ENCODE assay signal across 1 cellular context in the genomic region with DNA sequence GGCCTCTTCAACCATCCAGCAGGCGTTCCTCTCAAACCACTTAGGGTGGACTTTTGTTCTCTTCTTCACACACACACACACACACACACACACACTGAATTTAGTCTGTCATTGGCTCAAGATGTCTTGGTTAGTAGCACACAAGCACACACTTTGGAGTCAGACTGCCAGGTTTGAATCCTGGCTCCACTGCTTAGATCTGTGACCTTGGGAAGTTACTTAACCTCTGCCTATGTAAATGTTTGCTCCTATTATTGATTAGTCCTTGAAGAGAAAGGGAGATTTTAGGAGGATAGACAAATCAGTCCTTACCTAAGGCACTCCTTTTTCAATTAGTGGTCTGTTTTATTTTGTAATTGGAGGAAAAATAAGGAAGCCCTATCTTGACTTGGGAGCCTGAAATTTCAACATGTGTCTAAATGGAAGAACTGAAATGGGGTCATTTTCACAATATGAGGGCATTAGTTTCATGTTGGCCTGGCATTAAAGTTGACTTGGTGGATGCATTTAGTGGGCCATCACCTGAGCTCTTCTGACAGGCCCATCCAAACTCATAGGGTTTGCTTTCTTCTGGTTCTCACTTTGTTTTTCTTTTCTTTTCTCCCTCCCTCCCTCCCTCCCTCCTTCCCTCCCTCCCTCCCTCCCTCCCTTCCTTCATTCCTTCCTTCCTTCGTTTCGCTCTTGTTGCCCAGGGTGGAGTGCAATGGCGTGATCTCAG.
TF ChIP-seq lines count a peak whose summit lies in the region.

No MANE protein-coding gene starts in this region.

TF ChIP-seq in HepG2, 621 proteins besides CTCF, POLR2A, EP300 and RAD21 (continued from another document and continues in another):
- TF ChIP-seq, protein P1, sequence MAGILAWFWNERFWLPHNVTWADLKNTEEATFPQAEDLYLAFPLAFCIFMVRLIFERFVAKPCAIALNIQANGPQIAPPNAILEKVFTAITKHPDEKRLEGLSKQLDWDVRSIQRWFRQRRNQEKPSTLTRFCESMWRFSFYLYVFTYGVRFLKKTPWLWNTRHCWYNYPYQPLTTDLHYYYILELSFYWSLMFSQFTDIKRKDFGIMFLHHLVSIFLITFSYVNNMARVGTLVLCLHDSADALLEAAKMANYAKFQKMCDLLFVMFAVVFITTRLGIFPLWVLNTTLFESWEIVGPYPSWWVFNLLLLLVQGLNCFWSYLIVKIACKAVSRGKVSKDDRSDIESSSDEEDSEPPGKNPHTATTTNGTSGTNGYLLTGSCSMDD (CRISPR knock-in tag; IDR thresholded peaks at IDR 0.05), result no peak
- TF ChIP-seq, protein P2, sequence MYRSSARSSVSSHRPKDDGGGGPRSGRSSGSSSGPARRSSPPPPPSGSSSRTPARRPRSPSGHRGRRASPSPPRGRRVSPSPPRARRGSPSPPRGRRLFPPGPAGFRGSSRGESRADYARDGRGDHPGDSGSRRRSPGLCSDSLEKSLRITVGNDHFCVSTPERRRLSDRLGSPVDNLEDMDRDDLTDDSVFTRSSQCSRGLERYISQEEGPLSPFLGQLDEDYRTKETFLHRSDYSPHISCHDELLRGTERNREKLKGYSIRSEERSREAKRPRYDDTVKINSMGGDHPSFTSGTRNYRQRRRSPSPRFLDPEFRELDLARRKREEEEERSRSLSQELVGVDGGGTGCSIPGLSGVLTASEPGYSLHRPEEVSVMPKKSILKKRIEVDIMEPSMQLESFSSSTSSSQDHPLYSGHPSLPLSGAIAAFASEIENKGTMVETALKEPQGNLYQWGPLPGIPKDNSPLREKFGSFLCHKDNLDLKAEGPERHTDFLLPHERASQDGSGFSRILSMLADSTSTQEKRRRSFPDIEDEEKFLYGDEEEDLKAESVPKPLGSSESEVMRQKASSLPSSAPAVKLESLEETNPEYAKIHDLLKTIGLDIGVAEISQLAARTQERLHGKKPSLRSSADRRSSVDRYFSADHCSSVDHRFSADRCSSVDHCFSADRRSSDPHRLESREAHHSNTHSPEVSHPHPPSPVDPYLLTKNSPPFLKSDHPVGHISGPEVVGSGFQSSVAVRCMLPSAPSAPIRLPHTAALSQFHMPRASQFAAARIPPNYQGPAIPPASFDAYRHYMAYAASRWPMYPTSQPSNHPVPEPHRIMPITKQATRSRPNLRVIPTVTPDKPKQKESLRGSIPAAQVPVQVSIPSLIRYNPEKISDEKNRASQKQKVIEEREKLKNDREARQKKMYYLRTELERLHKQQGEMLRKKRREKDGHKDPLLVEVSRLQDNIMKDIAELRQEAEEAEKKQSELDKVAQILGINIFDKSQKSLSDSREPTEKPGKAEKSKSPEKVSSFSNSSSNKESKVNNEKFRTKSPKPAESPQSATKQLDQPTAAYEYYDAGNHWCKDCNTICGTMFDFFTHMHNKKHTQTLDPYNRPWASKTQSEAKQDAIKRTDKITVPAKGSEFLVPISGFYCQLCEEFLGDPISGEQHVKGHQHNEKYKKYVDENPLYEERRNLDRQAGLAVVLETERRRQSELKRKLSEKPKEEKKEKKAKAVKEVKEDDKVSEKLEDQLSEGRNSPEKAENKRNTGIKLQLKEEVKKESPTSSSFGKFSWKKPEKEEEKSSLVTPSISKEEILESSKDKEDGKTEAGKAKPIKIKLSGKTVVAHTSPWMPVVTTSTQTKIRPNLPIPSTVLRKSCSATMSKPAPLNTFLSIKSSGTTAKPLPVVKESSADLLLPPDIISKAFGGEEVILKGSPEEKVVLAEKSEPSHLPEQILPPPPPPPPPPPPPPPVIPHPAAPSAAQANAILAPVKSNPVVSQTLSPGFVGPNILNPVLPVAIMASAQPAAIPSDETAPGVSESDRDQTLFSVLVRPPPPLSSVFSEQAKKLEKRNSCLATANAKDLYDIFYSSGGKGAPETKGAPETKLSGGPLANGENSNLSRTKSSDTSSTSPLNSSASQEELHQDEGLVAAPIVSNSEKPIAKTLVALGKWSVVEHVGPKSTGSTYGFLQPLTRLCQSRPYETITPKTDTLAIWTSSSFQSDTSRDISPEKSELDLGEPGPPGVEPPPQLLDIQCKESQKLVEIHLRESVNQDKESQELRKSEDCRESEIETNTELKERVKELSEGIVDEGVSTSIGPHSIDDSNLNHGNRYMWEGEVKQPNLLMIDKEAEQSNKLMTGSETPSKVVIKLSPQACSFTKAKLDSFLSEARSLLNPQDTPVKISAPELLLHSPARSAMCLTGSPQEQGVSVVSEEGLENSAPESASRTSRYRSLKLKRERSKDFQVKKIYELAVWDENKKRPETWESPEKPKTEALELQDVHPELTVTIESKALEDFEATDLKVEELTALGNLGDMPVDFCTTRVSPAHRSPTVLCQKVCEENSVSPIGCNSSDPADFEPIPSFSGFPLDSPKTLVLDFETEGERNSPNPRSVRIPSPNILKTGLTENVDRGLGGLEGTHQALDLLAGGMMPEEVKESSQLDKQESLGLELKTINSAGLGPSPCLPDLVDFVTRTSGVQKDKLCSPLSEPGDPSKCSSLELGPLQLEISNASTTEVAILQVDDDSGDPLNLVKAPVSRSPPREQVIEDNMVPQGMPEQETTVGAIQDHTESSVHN (CRISPR knock-in tag; IDR thresholded peaks at IDR 0.05), result no peak
- TF ChIP-seq, protein P3, sequence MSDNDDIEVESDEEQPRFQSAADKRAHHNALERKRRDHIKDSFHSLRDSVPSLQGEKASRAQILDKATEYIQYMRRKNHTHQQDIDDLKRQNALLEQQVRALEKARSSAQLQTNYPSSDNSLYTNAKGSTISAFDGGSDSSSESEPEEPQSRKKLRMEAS (IDR thresholded peaks at IDR 0.05), result no peak
- TF ChIP-seq FOXA3 (CRISPR knock-in tag; IDR thresholded peaks at IDR 0.05) (peak; percentile 73), SOX6 (IDR thresholded peaks at IDR 0.05) (no peak), SOX6 (CRISPR knock-in tag; IDR thresholded peaks at IDR 0.05) (peak; percentile 59), TCF12 (IDR thresholded peaks at IDR 0.05) (no peak), TCF12 (CRISPR knock-in tag; IDR thresholded peaks at IDR 0.05) (no peak), MYC (CRISPR knock-in tag; IDR thresholded peaks at IDR 0.05; ENCODE audit: borderline replicate concordance) (no peak), ONECUT2 (CRISPR knock-in tag; IDR thresholded peaks at IDR 0.05) (peak; percentile 94), FOXC1 (CRISPR knock-in tag; IDR thresholded peaks at IDR 0.05; ENCODE audit: borderline replicate concordance) (no peak), HNRNPK (IDR thresholded peaks at IDR 0.05; ENCODE audit: low read depth, low read length, poor library complexity, severe bottlenecking) (peak; percentile 96), MBD4 (IDR thresholded peaks at IDR 0.05; ENCODE audit: borderline replicate concordance, low read length) (no peak), STAG1 (CRISPR knock-in tag; IDR thresholded peaks at IDR 0.05) (no peak), PRPF4 (IDR thresholded peaks at IDR 0.05; ENCODE audit: low read depth, low read length, poor library complexity, severe bottlenecking) (no peak), IKZF1 (IDR thresholded peaks at IDR 0.05) (no peak), RXRB (CRISPR knock-in tag; IDR thresholded peaks at IDR 0.05; ENCODE audit: borderline replicate concordance) (peak; percentile 23; the same call in 1 of the 2 replicates), ZNF383 (CRISPR knock-in tag; IDR thresholded peaks at IDR 0.05; ENCODE audit: borderline replicate concordance) (no peak), ZC3H4 (CRISPR knock-in tag; IDR thresholded peaks at IDR 0.05; ENCODE audit: borderline replicate concordance) (no peak), ZNF670 (CRISPR knock-in tag; IDR thresholded peaks at IDR 0.05; ENCODE audit: borderline replicate concordance) (0 out of 2 replicates have a peak, but pooled peaks have one; percentile 9), RFXAP (CRISPR knock-in tag; IDR thresholded peaks at IDR 0.05; ENCODE audit: borderline replicate concordance) (no peak), ZNF12 (CRISPR knock-in tag; IDR thresholded peaks at IDR 0.05) (no peak), ADNP (CRISPR knock-in tag; IDR thresholded peaks at IDR 0.05) (no peak), ZNF34 (CRISPR knock-in tag; IDR thresholded peaks at IDR 0.05; ENCODE audit: borderline replicate concordance) (no peak), ZFP62 (CRISPR knock-in tag; IDR thresholded peaks at IDR 0.05) (no peak), ZNF343 (CRISPR knock-in tag; IDR thresholded peaks at IDR 0.05) (no peak)
- TF ChIP-seq, protein P4, sequence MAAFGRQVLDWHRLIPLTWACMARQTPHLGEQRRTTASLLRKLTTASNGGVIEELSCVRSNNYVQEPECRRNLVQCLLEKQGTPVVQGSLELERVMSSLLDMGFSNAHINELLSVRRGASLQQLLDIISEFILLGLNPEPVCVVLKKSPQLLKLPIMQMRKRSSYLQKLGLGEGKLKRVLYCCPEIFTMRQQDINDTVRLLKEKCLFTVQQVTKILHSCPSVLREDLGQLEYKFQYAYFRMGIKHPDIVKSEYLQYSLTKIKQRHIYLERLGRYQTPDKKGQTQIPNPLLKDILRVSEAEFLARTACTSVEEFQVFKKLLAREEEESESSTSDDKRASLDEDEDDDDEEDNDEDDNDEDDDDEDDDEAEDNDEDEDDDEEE (CRISPR knock-in tag; IDR thresholded peaks at IDR 0.05), result 0 out of 2 replicates have a peak, but pooled peaks have one; percentile 36
- TF ChIP-seq, protein P5, sequence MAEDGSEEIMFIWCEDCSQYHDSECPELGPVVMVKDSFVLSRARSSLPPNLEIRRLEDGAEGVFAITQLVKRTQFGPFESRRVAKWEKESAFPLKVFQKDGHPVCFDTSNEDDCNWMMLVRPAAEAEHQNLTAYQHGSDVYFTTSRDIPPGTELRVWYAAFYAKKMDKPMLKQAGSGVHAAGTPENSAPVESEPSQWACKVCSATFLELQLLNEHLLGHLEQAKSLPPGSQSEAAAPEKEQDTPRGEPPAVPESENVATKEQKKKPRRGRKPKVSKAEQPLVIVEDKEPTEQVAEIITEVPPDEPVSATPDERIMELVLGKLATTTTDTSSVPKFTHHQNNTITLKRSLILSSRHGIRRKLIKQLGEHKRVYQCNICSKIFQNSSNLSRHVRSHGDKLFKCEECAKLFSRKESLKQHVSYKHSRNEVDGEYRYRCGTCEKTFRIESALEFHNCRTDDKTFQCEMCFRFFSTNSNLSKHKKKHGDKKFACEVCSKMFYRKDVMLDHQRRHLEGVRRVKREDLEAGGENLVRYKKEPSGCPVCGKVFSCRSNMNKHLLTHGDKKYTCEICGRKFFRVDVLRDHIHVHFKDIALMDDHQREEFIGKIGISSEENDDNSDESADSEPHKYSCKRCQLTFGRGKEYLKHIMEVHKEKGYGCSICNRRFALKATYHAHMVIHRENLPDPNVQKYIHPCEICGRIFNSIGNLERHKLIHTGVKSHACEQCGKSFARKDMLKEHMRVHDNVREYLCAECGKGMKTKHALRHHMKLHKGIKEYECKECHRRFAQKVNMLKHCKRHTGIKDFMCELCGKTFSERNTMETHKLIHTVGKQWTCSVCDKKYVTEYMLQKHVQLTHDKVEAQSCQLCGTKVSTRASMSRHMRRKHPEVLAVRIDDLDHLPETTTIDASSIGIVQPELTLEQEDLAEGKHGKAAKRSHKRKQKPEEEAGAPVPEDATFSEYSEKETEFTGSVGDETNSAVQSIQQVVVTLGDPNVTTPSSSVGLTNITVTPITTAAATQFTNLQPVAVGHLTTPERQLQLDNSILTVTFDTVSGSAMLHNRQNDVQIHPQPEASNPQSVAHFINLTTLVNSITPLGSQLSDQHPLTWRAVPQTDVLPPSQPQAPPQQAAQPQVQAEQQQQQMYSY (CRISPR knock-in tag; IDR thresholded peaks at IDR 0.05), result peak; percentile 45
- TF ChIP-seq, protein P6, sequence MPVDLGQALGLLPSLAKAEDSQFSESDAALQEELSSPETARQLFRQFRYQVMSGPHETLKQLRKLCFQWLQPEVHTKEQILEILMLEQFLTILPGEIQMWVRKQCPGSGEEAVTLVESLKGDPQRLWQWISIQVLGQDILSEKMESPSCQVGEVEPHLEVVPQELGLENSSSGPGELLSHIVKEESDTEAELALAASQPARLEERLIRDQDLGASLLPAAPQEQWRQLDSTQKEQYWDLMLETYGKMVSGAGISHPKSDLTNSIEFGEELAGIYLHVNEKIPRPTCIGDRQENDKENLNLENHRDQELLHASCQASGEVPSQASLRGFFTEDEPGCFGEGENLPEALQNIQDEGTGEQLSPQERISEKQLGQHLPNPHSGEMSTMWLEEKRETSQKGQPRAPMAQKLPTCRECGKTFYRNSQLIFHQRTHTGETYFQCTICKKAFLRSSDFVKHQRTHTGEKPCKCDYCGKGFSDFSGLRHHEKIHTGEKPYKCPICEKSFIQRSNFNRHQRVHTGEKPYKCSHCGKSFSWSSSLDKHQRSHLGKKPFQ (CRISPR knock-in tag; IDR thresholded peaks at IDR 0.05; ENCODE audit: insufficient replicate concordance), result no peak
- TF ChIP-seq, protein P7, sequence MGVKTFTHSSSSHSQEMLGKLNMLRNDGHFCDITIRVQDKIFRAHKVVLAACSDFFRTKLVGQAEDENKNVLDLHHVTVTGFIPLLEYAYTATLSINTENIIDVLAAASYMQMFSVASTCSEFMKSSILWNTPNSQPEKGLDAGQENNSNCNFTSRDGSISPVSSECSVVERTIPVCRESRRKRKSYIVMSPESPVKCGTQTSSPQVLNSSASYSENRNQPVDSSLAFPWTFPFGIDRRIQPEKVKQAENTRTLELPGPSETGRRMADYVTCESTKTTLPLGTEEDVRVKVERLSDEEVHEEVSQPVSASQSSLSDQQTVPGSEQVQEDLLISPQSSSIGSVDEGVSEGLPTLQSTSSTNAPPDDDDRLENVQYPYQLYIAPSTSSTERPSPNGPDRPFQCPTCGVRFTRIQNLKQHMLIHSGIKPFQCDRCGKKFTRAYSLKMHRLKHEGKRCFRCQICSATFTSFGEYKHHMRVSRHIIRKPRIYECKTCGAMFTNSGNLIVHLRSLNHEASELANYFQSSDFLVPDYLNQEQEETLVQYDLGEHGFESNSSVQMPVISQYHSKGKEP (CRISPR knock-in tag; IDR thresholded peaks at IDR 0.05), result no peak
- TF ChIP-seq, protein P8, sequence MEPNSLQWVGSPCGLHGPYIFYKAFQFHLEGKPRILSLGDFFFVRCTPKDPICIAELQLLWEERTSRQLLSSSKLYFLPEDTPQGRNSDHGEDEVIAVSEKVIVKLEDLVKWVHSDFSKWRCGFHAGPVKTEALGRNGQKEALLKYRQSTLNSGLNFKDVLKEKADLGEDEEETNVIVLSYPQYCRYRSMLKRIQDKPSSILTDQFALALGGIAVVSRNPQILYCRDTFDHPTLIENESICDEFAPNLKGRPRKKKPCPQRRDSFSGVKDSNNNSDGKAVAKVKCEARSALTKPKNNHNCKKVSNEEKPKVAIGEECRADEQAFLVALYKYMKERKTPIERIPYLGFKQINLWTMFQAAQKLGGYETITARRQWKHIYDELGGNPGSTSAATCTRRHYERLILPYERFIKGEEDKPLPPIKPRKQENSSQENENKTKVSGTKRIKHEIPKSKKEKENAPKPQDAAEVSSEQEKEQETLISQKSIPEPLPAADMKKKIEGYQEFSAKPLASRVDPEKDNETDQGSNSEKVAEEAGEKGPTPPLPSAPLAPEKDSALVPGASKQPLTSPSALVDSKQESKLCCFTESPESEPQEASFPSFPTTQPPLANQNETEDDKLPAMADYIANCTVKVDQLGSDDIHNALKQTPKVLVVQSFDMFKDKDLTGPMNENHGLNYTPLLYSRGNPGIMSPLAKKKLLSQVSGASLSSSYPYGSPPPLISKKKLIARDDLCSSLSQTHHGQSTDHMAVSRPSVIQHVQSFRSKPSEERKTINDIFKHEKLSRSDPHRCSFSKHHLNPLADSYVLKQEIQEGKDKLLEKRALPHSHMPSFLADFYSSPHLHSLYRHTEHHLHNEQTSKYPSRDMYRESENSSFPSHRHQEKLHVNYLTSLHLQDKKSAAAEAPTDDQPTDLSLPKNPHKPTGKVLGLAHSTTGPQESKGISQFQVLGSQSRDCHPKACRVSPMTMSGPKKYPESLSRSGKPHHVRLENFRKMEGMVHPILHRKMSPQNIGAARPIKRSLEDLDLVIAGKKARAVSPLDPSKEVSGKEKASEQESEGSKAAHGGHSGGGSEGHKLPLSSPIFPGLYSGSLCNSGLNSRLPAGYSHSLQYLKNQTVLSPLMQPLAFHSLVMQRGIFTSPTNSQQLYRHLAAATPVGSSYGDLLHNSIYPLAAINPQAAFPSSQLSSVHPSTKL (CRISPR knock-in tag; IDR thresholded peaks at IDR 0.05), result peak; percentile 80
